ENCODE assay signal across 28 cellular contexts in the genomic region with DNA sequence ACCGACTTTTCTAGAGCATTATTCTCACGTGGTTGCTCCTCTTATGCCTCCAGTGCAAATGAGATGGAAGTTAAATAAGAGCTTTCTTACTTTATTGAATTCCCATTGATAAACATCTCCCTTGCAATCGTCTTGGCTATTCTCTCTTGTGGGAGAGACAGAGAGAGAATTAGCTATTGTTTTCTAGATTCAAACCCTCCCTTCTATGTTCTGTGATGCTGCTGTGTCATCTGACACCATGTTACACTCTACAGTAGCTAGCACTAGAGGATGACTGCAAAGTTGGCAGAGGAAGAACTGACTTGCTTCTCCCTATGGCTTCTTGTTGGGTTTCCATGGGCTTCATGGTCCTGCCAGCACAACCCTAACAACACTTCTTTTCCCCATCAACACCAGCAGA.
"Had no signal": no experiment of that assay in that cellular context is flagged by ENCODE, and none has a peak within 500 bp of the region (broad histone marks: within the 10 kb centered on the region; RNA-seq: fewer than 3 reads in every experiment).

No MANE protein-coding gene starts in this region.

- H3K4me1 Mint-ChIP-seq: activated naive CD4-positive, alpha-beta T cell treated with anti-CD3 and anti-CD28 coated beads, Interleukin-2, amount 50 U/mL, for 24 hours; activated naive CD8-positive, alpha-beta T cell treated with anti-CD3 and anti-CD28 coated beads, Interleukin-2, amount 10 ng/mL, durations not matched to agents 7 days and 5 days; activated T-helper 17 cell treated with anti-CD3 and anti-CD28 coated beads, Interleukin-2, amount 50 U/mL, for 72 hours had no signal

- H3K4me1 ChIP-seq: ascending aorta had no signal

- H3K9me3 ChIP-seq: ascending aorta had no signal

- H3K27ac Mint-ChIP-seq: activated CD8-positive, alpha-beta T cell treated with anti-CD3 and anti-CD28 coated beads for 36 hours; activated naive CD4-positive, alpha-beta T cell treated with anti-CD3 and anti-CD28 coated beads, Interleukin-2, amount 50 U/mL, for 24 hours; activated naive CD8-positive, alpha-beta T cell treated with anti-CD3 and anti-CD28 coated beads, Interleukin-2, amount 10 ng/mL, durations not matched to agents 7 days and 5 days; activated T-cell treated with anti-CD3 and anti-CD28 coated beads, Interleukin-2, amount 50 U/mL, for 72 hours; activated T-helper 17 cell treated with anti-CD3 and anti-CD28 coated beads, Interleukin-2, amount 50 U/mL, for 72 hours had no signal

- H3K9me3 Mint-ChIP-seq: activated CD8-positive, alpha-beta T cell treated with anti-CD3 and anti-CD28 coated beads for 36 hours; activated naive CD4-positive, alpha-beta T cell treated with anti-CD3 and anti-CD28 coated beads, Interleukin-2, amount 50 U/mL, for 24 hours; activated naive CD8-positive, alpha-beta T cell treated with anti-CD3 and anti-CD28 coated beads, Interleukin-2, amount 10 ng/mL, durations not matched to agents 7 days and 5 days; activated T-cell treated with anti-CD3 and anti-CD28 coated beads, Interleukin-2, amount 50 U/mL, for 72 hours; activated T-helper 17 cell treated with anti-CD3 and anti-CD28 coated beads, Interleukin-2, amount 50 U/mL, for 72 hours had no signal

- H3K27me3 ChIP-seq: ascending aorta had no signal

- H3K27ac ChIP-seq: ascending aorta, RWPE1, WERI-Rb-1 had no signal

- FAIRE-seq: RCC 7860 had no signal

- H3K36me3 ChIP-seq: ascending aorta, WERI-Rb-1 had no signal

- DNase-seq: activated CD4-positive, alpha-beta T cell treated with anti-CD3 and anti-CD28 coated beads for 1 hour; activated CD4-positive, alpha-beta T cell treated with anti-CD3 and anti-CD28 coated beads for 48 hours; activated CD4-positive, alpha-beta T cell treated with anti-CD3 and anti-CD28 coated beads, Interleukin-2, amount 50 U/mL, for 4 hours; activated CD4-positive, CD25-positive, alpha-beta regulatory T cell; activated CD8-positive, alpha-beta T cell treated with anti-CD3 and anti-CD28 coated beads for 36 hours; activated effector memory CD4-positive, alpha-beta T cell treated with anti-CD3 and anti-CD28 coated beads, Interleukin-2, amount 50 U/mL, for 16 hours; activated naive CD4-positive, alpha-beta T cell; activated naive CD8-positive, alpha-beta T cell treated with anti-CD3 and anti-CD28 coated beads, Interleukin-2, amount 10 ng/mL, durations not matched to agents 7 days and 5 days; activated T-cell treated with anti-CD3 and anti-CD28 coated beads, Interleukin-2, amount 50 U/mL, for 1 hour; activated T-cell treated with anti-CD3 and anti-CD28 coated beads, Interleukin-2, amount 50 U/mL, for 72 hours; Karpas-422; NCI-H1105; NCI-H1417 treated with DMSO at 0.1 percent for 48 hours; NCI-H187 treated with DMSO at 0.1 percent for 48 hours; NCI-H2081; NCI-H345; NCI-H524 treated with DMSO at 0.1 percent for 48 hours; SW 1271; T-helper 1 cell; T-helper 2 cell; T-helper 9 cell; WERI-Rb-1 had no signal

- ATAC-seq: activated CD8-positive, alpha-beta T cell treated with anti-CD3 and anti-CD28 coated beads for 36 hours; activated T-cell treated with anti-CD3 and anti-CD28 coated beads, Interleukin-2, amount 50 U/mL, for 72 hours; activated T-helper 17 cell treated with anti-CD3 and anti-CD28 coated beads, Interleukin-2, amount 50 U/mL, for 72 hours; Right ventricle myocardium inferior had no signal

- H3K36me3 Mint-ChIP-seq: activated naive CD4-positive, alpha-beta T cell treated with anti-CD3 and anti-CD28 coated beads, Interleukin-2, amount 50 U/mL, for 24 hours; activated naive CD8-positive, alpha-beta T cell treated with anti-CD3 and anti-CD28 coated beads, Interleukin-2, amount 10 ng/mL, durations not matched to agents 7 days and 5 days had no signal

- H3K4me3 ChIP-seq: ascending aorta had no signal

- H3K4me3 Mint-ChIP-seq: activated CD8-positive, alpha-beta T cell treated with anti-CD3 and anti-CD28 coated beads for 36 hours; activated naive CD4-positive, alpha-beta T cell treated with anti-CD3 and anti-CD28 coated beads, Interleukin-2, amount 50 U/mL, for 24 hours; activated naive CD8-positive, alpha-beta T cell treated with anti-CD3 and anti-CD28 coated beads, Interleukin-2, amount 10 ng/mL, durations not matched to agents 7 days and 5 days; activated T-cell treated with anti-CD3 and anti-CD28 coated beads, Interleukin-2, amount 50 U/mL, for 72 hours; activated T-helper 17 cell treated with anti-CD3 and anti-CD28 coated beads, Interleukin-2, amount 50 U/mL, for 72 hours had no signal
